In genomic region chr4:52868138-52868537, GRCh38 we compare ENCODE assay signal across 11 cellular contexts. TPM values are rescaled to one million over a fixed set of nuclear protein-coding genes. Genes with fewer than 3 reads are reported as not detected.
DNase-seq lines count a peak whose midpoint lies in the region; ATAC-seq, FAIRE-seq and TF ChIP-seq lines count a peak whose summit lies in the region.
"Had no signal": no experiment of that assay in that cellular context is flagged by ENCODE, and none has a peak within 500 bp of the region (broad histone marks: within the 10 kb centered on the region; RNA-seq: fewer than 3 reads in every experiment).

No MANE protein-coding gene starts in this region.

- no peaks in the 10 kb centered on the region for H3K36me3 ChIP-seq in pancreas

- TF ChIP-seq CTCF in pancreas (IDR thresholded peaks at IDR 0.05), result no peak

- DNase-seq in EH (ENCODE audit: low read depth), result peak; percentile 32
- DNase-seq in SHP77 (lab: John Stamatoyannopoulos, UW), result peak; percentile 53 to 63
- DNase-seq in Right ventricle myocardium superior, result peak; percentile 68
- DNase-seq in pancreas, result no peak
- DNase-seq in NCI-H1930 (lab: John Stamatoyannopoulos, UW), result no peak
- DNase-seq in posterior vena cava (ENCODE audit: low spot score), result no peak
- no peak for DNase-seq in NOMO-1 treated with dmso at 0.1 percent for 144 hours (lab: John Stamatoyannopoulos, UW; ENCODE audit: unreplicated experiment)
- no peak for DNase-seq in occipital lobe (lab: John Stamatoyannopoulos, UW)
- DNase-seq: CD4-positive, CD25-positive, alpha-beta regulatory T cell had no signal

- ATAC-seq in Right ventricle myocardium superior (ENCODE audit: poor library complexity), result peak; percentile 83
- ATAC-seq in pancreas, result peak in 3 of 4 donors; percentile 22 to 59 (median 52)

- no peak overlapping the region for H3K27ac ChIP-seq in pancreas
- H3K27ac ChIP-seq: suprapubic skin had no signal

- H3K27me3 ChIP-seq in pancreas, result no peaks in the 10 kb centered on the region
- H3K27me3 ChIP-seq: suprapubic skin had no signal

- no peaks in the 10 kb centered on the region for H3K4me1 ChIP-seq in pancreas

- no peak for FAIRE-seq in pancreas (lab: Jason Lieb, UNC)
- FAIRE-seq: GM12892 had no signal

- 61 to 68% methylated on average over 8 of the region's 8 CpGs for WGBS in pancreas, 2 donors

- H3K9me3 ChIP-seq in pancreas, result no peaks in the 10 kb centered on the region
- H3K9me3 ChIP-seq: suprapubic skin had no signal

- no peak overlapping the region for H3K4me3 ChIP-seq in pancreas
- H3K4me3 ChIP-seq: suprapubic skin had no signal

- intact Hi-C loops in Right ventricle myocardium superior (cut with DNase I), result no loop called here
- intact Hi-C loops in pancreas (cut with DNase I), result no loop called here
- intact Hi-C loops in posterior vena cava (cut with DNase I), result loop anchor here in 1 of 2 donors (10.0 kb wide), 1 partner anchor 143 kb away; no protein-coding TSS in a partner anchor

RNA-seq across cellular contexts. Expression of gene RASL11B, which starts 6.0 kb away (rescaled TPM):
- 5.4 TPM for total RNA-seq in Right ventricle myocardium superior
- total RNA-seq in pancreas, result 1 to 10 TPM in 1 of 6 donors, under 1 TPM in 4, not detected in 1; 0.19 to 2.3 (median 0.52) TPM
- under 1 TPM; 0.76 to 0.87 TPM for polyA plus RNA-seq in pancreas
- total RNA-seq in posterior vena cava, result 10 to 100 TPM in 1 of 2 donors, 1 to 10 TPM in 1; 8.9 to 26.8 TPM
- total RNA-seq in occipital lobe, result 31.7 TPM

Comparison
In these comparisons a context has a peak if more than half of its experiments do, and no peak if none do; other contexts are left out.
1. DNase-seq: peak in EH (single experiment), SHP77 (2 of 2) and Right ventricle myocardium superior (single experiment); none in pancreas (0 of 6), NCI-H1930 (0 of 2), posterior vena cava (single experiment), NOMO-1 treated with dmso at 0.1 percent for 144 hours (single experiment) and occipital lobe (single experiment).